ENCODE assay signal across 28 cellular contexts in the genomic region with DNA sequence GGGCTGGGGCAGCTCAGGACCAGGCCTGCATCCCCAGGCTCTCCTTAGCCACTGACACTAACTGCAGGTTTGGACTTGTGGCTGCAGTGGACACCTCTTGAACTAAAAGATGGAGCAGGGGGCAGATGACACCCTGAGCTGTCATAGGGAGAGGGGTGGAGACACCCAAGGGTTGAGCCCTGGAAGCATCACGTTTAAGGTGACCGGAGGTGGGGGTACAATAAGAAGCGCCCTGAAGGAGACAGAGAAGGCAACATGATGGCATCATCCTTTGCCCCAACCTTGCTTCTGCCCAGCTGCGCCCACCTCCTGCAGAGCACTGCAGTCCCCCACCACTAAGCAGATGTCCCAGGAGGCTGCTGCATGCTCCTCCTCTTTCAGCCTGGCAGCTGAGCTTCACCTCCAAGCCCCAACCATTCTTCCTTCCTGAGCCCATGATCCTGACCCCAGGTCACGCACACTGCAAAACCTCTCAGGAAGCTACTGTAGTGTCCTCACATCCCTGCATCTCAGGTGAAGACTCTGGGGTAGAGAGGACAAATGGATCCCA. TPM values are rescaled to one million over a fixed set of nuclear protein-coding genes. Genes with fewer than 3 reads are reported as not detected.
"Had no signal": no experiment of that assay in that cellular context is flagged by ENCODE, and none has a peak within 500 bp of the region (broad histone marks: within the 10 kb centered on the region; RNA-seq: fewer than 3 reads in every experiment).

No MANE protein-coding gene starts in this region.

- H3K9me3 Mint-ChIP-seq: activated B cell treated with CpG ODN at 0.5 μM for 24 hours; activated naive CD4-positive, alpha-beta T cell treated with anti-CD3 and anti-CD28 coated beads, Interleukin-2, amount 50 U/mL, for 24 hours; activated T-helper 2 cell treated with anti-CD3 and anti-CD28 coated beads, Interferon-gamma antibody, Interleukin-2, Interleukin-4, amounts not matched to agents 10 μg/mL and 5 μg/mL and 100 μg/mL, durations not matched to agents 14 hours and 24 hours and 36 hours had no signal

- H3K36me3 ChIP-seq: MG63, SJCRH30 had no signal

- H3K27ac Mint-ChIP-seq: activated B cell treated with CpG ODN at 0.5 μM for 24 hours; activated CD4-positive, alpha-beta memory T cell treated with anti-CD3 and anti-CD28 coated beads, Interleukin-2, amount 10 ng/mL, durations not matched to agents 7 days and 5 days; activated naive CD4-positive, alpha-beta T cell treated with anti-CD3 and anti-CD28 coated beads, Interleukin-2, amount 50 U/mL, for 24 hours; activated T-cell treated with anti-CD3 and anti-CD28 coated beads, Interleukin-2, amount 50 U/mL, for 72 hours; activated T-helper 2 cell treated with anti-CD3 and anti-CD28 coated beads, Interferon-gamma antibody, Interleukin-2, Interleukin-4, amounts not matched to agents 10 μg/mL and 5 μg/mL and 100 μg/mL, durations not matched to agents 14 hours and 24 hours and 36 hours; T-helper 17 cell had no signal

- H3K36me3 Mint-ChIP-seq: activated naive CD4-positive, alpha-beta T cell treated with anti-CD3 and anti-CD28 coated beads, Interleukin-2, amount 50 U/mL, for 24 hours had no signal

- H3K4me1 Mint-ChIP-seq: activated B cell treated with CpG ODN at 0.5 μM for 24 hours; activated CD4-positive, alpha-beta memory T cell treated with anti-CD3 and anti-CD28 coated beads, Interleukin-2, amount 10 ng/mL, durations not matched to agents 7 days and 5 days; activated naive CD4-positive, alpha-beta T cell treated with anti-CD3 and anti-CD28 coated beads, Interleukin-2, amount 50 U/mL, for 24 hours; T-helper 17 cell had no signal

- H3K4me3 Mint-ChIP-seq: activated B cell treated with CpG ODN at 0.5 μM for 24 hours; activated CD4-positive, alpha-beta memory T cell treated with anti-CD3 and anti-CD28 coated beads, Interleukin-2, amount 10 ng/mL, durations not matched to agents 7 days and 5 days; activated naive CD4-positive, alpha-beta T cell treated with anti-CD3 and anti-CD28 coated beads, Interleukin-2, amount 50 U/mL, for 24 hours; activated T-cell treated with anti-CD3 and anti-CD28 coated beads, Interleukin-2, amount 50 U/mL, for 72 hours; T-helper 17 cell had no signal

- H3K27me3 Mint-ChIP-seq: activated B cell treated with CpG ODN at 0.5 μM for 24 hours; activated CD4-positive, alpha-beta memory T cell treated with anti-CD3 and anti-CD28 coated beads, Interleukin-2, amount 10 ng/mL, durations not matched to agents 7 days and 5 days; activated naive CD4-positive, alpha-beta T cell treated with anti-CD3 and anti-CD28 coated beads, Interleukin-2, amount 50 U/mL, for 24 hours had no signal

- H3K4me3 ChIP-seq: MG63, SJCRH30 had no signal

- DNase-seq: activated B cell treated with CpG ODN at 0.5 μM for 24 hours; activated CD4-positive, alpha-beta memory T cell treated with anti-CD3 and anti-CD28 coated beads, Interleukin-2, amount 10 ng/mL, durations not matched to agents 7 days and 5 days; activated CD4-positive, alpha-beta T cell treated with anti-CD3 and anti-CD28 coated beads, Interleukin-2, amount 50 U/mL, for 1 hour; activated CD8-positive, alpha-beta memory T cell treated with anti-CD3 and anti-CD28 coated beads, Interleukin-2, amount 50 U/mL, for 4 hours; activated naive CD4-positive, alpha-beta T cell; activated T-cell treated with anti-CD3 and anti-CD28 coated beads, Interleukin-2, amount 50 U/mL, for 72 hours; cerebellar nuclear complex; MG63; MV-4-11; NCI-H1092 treated with DMSO at 0.1 percent for 48 hours; NCI-H1417 treated with DMSO at 0.1 percent for 48 hours; NCI-H1694; NCI-H2029; NCI-H2107; NCI-H345; NCI-H510A; NCI-H526 treated with DMSO at 0.1 percent for 48 hours; NCI-H82; OCI-M1; Right ventricle myocardium superior; RPMI8226; SJCRH30; T-helper 17 cell; T-helper 9 cell had no signal

- ATAC-seq: activated T-cell treated with anti-CD3 and anti-CD28 coated beads, Interleukin-2, amount 50 U/mL, for 72 hours; Panc1; T-helper 17 cell had no signal

- H3K27me3 ChIP-seq: SJCRH30 had no signal

RNA-seq across cellular contexts. Expression of a gene that starts 25.5 kb away (rescaled TPM):
- total RNA-seq: activated B cell treated with CpG ODN at 0.5 μM for 24 hours; activated CD4-positive, alpha-beta memory T cell treated with anti-CD3 and anti-CD28 coated beads, Interleukin-2, amount 10 ng/mL, durations not matched to agents 7 days and 5 days; aorta; T-helper 17 cell had no signal

RNA-seq across cellular contexts. Expression of a gene that starts 57.2 kb away (rescaled TPM):
- total RNA-seq: activated B cell treated with CpG ODN at 0.5 μM for 24 hours; activated CD4-positive, alpha-beta memory T cell treated with anti-CD3 and anti-CD28 coated beads, Interleukin-2, amount 10 ng/mL, durations not matched to agents 7 days and 5 days; activated T-cell treated with anti-CD3 and anti-CD28 coated beads, Interleukin-2, amount 50 U/mL, for 72 hours; activated T-helper 2 cell treated with anti-CD3 and anti-CD28 coated beads, Interferon-gamma antibody, Interleukin-2, Interleukin-4, amounts not matched to agents 10 μg/mL and 5 μg/mL and 100 μg/mL, durations not matched to agents 14 hours and 24 hours and 36 hours; aorta; Right ventricle myocardium superior; SJCRH30; T-helper 17 cell had no signal
